ENCODE assay signal across 21 cellular contexts in genomic region chr17:67521773-67522069, GRCh38.
DNase-seq lines count a peak whose midpoint lies in the region; ATAC-seq, FAIRE-seq and TF ChIP-seq lines count a peak whose summit lies in the region.
"Had no signal": no experiment of that assay in that cellular context is flagged by ENCODE, and none has a peak within 500 bp of the region (broad histone marks: within the 10 kb centered on the region; RNA-seq: fewer than 3 reads in every experiment).

No MANE protein-coding gene starts in this region.

- intact Hi-C loops in CD4-positive, alpha-beta T cell (cut with DNase I, micrococcal nuclease), result no loop called here

- POLR2A ChIA-PET in CD4-positive, alpha-beta T cell (lab: Charles Lee), result interaction anchor here (1.7 kb wide), 1 partner anchor 40 kb away, joined by 3 read pairs; no protein-coding TSS in a partner anchor

- H3K79me2 ChIP-seq in GM23338 (replicated peaks; ENCODE audit: insufficient read depth) (peaks cover 76% of the 10 kb centered on the region), astrocyte (ENCODE audit: insufficient read depth, low read length) (no peaks in the 10 kb centered on the region), mesendoderm (ENCODE audit: control insufficient read depth, insufficient read depth, low read length) (peaks cover 8% of the 10 kb centered on the region)

- peak overlapping the region; percentile 75 for H3K27ac Mint-ChIP-seq in CD4-positive, alpha-beta T cell
- H3K27ac Mint-ChIP-seq in GM23338 (no peak overlapping the region), astrocyte (ENCODE audit: unreplicated experiment) (peak overlapping the region; percentile 62)
- H3K27ac Mint-ChIP-seq: IgD-negative memory B cell had no signal

- H3K36me3 ChIP-seq in GM23338 (ENCODE audit: insufficient read depth) (no peaks in the 10 kb centered on the region), astrocyte (ENCODE audit: insufficient read depth, low read length) (no peaks in the 10 kb centered on the region), mesendoderm (ENCODE audit: control insufficient read depth, insufficient read depth, low read length) (no peaks in the 10 kb centered on the region), H7 (replicated peaks; ENCODE audit: control insufficient read depth, insufficient read depth, low read length) (no peaks in the 10 kb centered on the region)
- H3K36me3 ChIP-seq: SJSA1 had no signal

- TF ChIP-seq CTCF in CD4-positive, alpha-beta T cell (IDR thresholded peaks at IDR 0.05), result no peak
- no peak for TF ChIP-seq CTCF in GM23338 (conservative IDR thresholded peaks at IDR 0.05; ENCODE audit: low read depth in 2 of 2)
- TF ChIP-seq CTCF in astrocyte (IDR thresholded peaks at IDR 0.05; ENCODE audit: insufficient read depth, low read depth, low read length), result no peak

- H3K9me3 ChIP-seq in CD4-positive, alpha-beta T cell (ENCODE audit: control insufficient read depth, low read length), result no peaks in the 10 kb centered on the region
- peaks cover 3% of the 10 kb centered on the region for H3K9me3 ChIP-seq in astrocyte (ENCODE audit: insufficient read depth, low read depth, low read length)
- H3K9me3 ChIP-seq: SJSA1 had no signal

- no peak for DNase-seq in CD4-positive, alpha-beta T cell
- DNase-seq in GM23338 (ENCODE audit: low spot score), result no peak
- DNase-seq in astrocyte (ENCODE audit: low read depth), result no peak
- DNase-seq in mesendoderm, result no peak
- no peak for DNase-seq in SIG-M5 treated with dmso at 0.1 percent for 504 hours (lab: John Stamatoyannopoulos, UW; ENCODE audit: unreplicated experiment)
- no peak for DNase-seq in H7
- DNase-seq: AML-193, C1 segment of cervical spinal cord, DMS79, NCI-H1105, NCI-H345, NCI-H524, NCI-H82 had no signal

- peak overlapping the region; percentile 22 for H3K56ac ChIP-seq in mesendoderm (ENCODE audit: low read length)

- no peak overlapping the region for H3K27ac ChIP-seq in CD4-positive, alpha-beta T cell (ENCODE audit: low read depth, low read length)
- H3K27ac ChIP-seq in GM23338 (ENCODE audit: low read depth) (peak overlapping the region; percentile 72; the same call in 1 of the 2 replicates), astrocyte (ENCODE audit: low read depth, low read length) (no peak overlapping the region), mesendoderm (ENCODE audit: low read depth, low read length) (no peak overlapping the region)
- H3K27ac ChIP-seq: SJSA1 had no signal

- no peak for ATAC-seq in CD4-positive, alpha-beta T cell (ENCODE audit: poor library complexity)
- no peak for ATAC-seq in GM23338
- ATAC-seq in GM18502 (IDR thresholded peaks at IDR 0.05; ENCODE audit: poor library complexity, unreplicated experiment), result no peak
- ATAC-seq in HG03460 (IDR thresholded peaks at IDR 0.05; ENCODE audit: unreplicated experiment), result no peak

- H2AFZ ChIP-seq in GM23338, result no peak overlapping the region
- H2AFZ ChIP-seq in astrocyte (ENCODE audit: low read depth, low read length), result no peak overlapping the region

- no CpG with 5 or more reads among the region's 9 CpGs for WGBS in mesendoderm (ENCODE audit: extremely low coverage, insufficient coverage, low lambda C conversion rate)

- H2BK120ac ChIP-seq in mesendoderm (ENCODE audit: low read depth, low read length), result no peak overlapping the region

- FAIRE-seq in astrocyte (lab: Jason Lieb, UNC), result no peak
- FAIRE-seq: D721Med, H54, HTR-8/SVneo, RCC 7860 had no signal

- H3K4me1 Mint-ChIP-seq in CD4-positive, alpha-beta T cell (ENCODE audit: low read depth), result peaks cover 74% of the 10 kb centered on the region
- H3K4me1 Mint-ChIP-seq in GM23338, result peaks cover 53% of the 10 kb centered on the region
- peaks cover 2% of the 10 kb centered on the region for H3K4me1 Mint-ChIP-seq in astrocyte (ENCODE audit: low read depth, unreplicated experiment)

- no peaks in the 10 kb centered on the region for H3K27me3 ChIP-seq in CD4-positive, alpha-beta T cell (ENCODE audit: control insufficient read depth, insufficient read depth, low read length)
- H3K27me3 ChIP-seq in GM23338 (ENCODE audit: insufficient read depth), result no peaks in the 10 kb centered on the region
- H3K27me3 ChIP-seq in astrocyte (ENCODE audit: insufficient read depth, low read length), result no peaks in the 10 kb centered on the region
- H3K27me3 ChIP-seq in mesendoderm (ENCODE audit: insufficient read depth, low read length, poor library complexity), result no peaks in the 10 kb centered on the region
- no peaks in the 10 kb centered on the region for H3K27me3 ChIP-seq in H7 (ENCODE audit: control insufficient read depth, insufficient read depth, low read length)
- H3K27me3 ChIP-seq: SJSA1 had no signal

- no peak overlapping the region for H4K5ac ChIP-seq in mesendoderm (ENCODE audit: low read length)

- no peak overlapping the region for H2BK5ac ChIP-seq in mesendoderm (ENCODE audit: low read length)

- H3K4me1 ChIP-seq in GM23338 (ENCODE audit: insufficient read depth) (peaks cover 40% of the 10 kb centered on the region), astrocyte (ENCODE audit: insufficient read depth, low read length) (no peaks in the 10 kb centered on the region), mesendoderm (ENCODE audit: control insufficient read depth, low read depth, low read length) (peaks cover 10% of the 10 kb centered on the region)
- H3K4me1 ChIP-seq: SJSA1 had no signal

- H4K20me1 ChIP-seq in GM23338 (replicated peaks; ENCODE audit: insufficient read depth) (0 out of 2 replicates have a peak, but pooled peaks cover 5% of the 10 kb centered on the region), astrocyte (ENCODE audit: insufficient read depth, low read length) (no peaks in the 10 kb centered on the region)

- peaks cover 15% of the 10 kb centered on the region for H3K79me1 ChIP-seq in mesendoderm (ENCODE audit: low read length)

- H3K4me3 Mint-ChIP-seq in CD4-positive, alpha-beta T cell, result no peak overlapping the region
- H3K4me3 Mint-ChIP-seq in GM23338 (no peak overlapping the region), astrocyte (ENCODE audit: unreplicated experiment) (no peak overlapping the region)
- H3K4me3 Mint-ChIP-seq: IgD-negative memory B cell had no signal

- peaks cover 5% of the 10 kb centered on the region for H3K36me3 Mint-ChIP-seq in CD4-positive, alpha-beta T cell (ENCODE audit: low read depth)
- H3K36me3 Mint-ChIP-seq in GM23338 (ENCODE audit: low read depth) (peaks cover 10% of the 10 kb centered on the region), astrocyte (ENCODE audit: low read depth, unreplicated experiment) (no peaks in the 10 kb centered on the region)

- peaks cover 12% of the 10 kb centered on the region for H3F3A ChIP-seq in GM23338 (replicated peaks; ENCODE audit: low read depth)

- no peak overlapping the region for H4K8ac ChIP-seq in mesendoderm (ENCODE audit: low read depth, low read length)

- no peak overlapping the region for H2AK5ac ChIP-seq in mesendoderm (ENCODE audit: low read length)

- H3K9me3 Mint-ChIP-seq in CD4-positive, alpha-beta T cell, result peaks cover 4% of the 10 kb centered on the region
- H3K9me3 Mint-ChIP-seq in GM23338 (peaks cover 7% of the 10 kb centered on the region; the same call in 2 of the 3 replicates), astrocyte (ENCODE audit: unreplicated experiment) (no peaks in the 10 kb centered on the region)

- no peaks in the 10 kb centered on the region for H3K27me3 Mint-ChIP-seq in CD4-positive, alpha-beta T cell
- H3K27me3 Mint-ChIP-seq in GM23338 (ENCODE audit: insufficient read depth, low read depth, poor library complexity) (peaks cover 6% of the 10 kb centered on the region), astrocyte (ENCODE audit: low read depth, unreplicated experiment) (no peaks in the 10 kb centered on the region)

- H2BK15ac ChIP-seq in mesendoderm (replicated peaks; ENCODE audit: low read depth), result no peak overlapping the region

- H3K9ac ChIP-seq in astrocyte (ENCODE audit: low read length) (no peak overlapping the region), mesendoderm (ENCODE audit: low read length) (no peak overlapping the region)

- no peaks in the 10 kb centered on the region for H3K9me2 ChIP-seq in GM23338 (ENCODE audit: insufficient read depth)

- no peak overlapping the region for H3K23ac ChIP-seq in mesendoderm (ENCODE audit: low read length)

- no peak overlapping the region for H3K4ac ChIP-seq in mesendoderm (ENCODE audit: low read depth, low read length)

- H3K4me3 ChIP-seq in GM23338, result no peak overlapping the region
- no peak overlapping the region for H3K4me3 ChIP-seq in astrocyte (ENCODE audit: insufficient read depth, low read depth, low read length)
- no peak overlapping the region for H3K4me3 ChIP-seq in mesendoderm (ENCODE audit: low read length)
- no peak overlapping the region for H3K4me3 ChIP-seq in H7 (ENCODE audit: insufficient read depth, low read depth, low read length)
- H3K4me3 ChIP-seq: SJSA1 had no signal

- CTCF ChIA-PET in CD4-positive, alpha-beta T cell (lab: Charles Lee), result interaction anchor here (1.5 kb wide), 1 partner anchor 147 kb away, joined by 3 read pairs; no protein-coding TSS in a partner anchor

- no peak overlapping the region for H3K18ac ChIP-seq in mesendoderm (ENCODE audit: low read length)

- H3K4me2 ChIP-seq in GM23338 (peak overlapping the region; percentile 62; the same call in 1 of the 2 replicates), astrocyte (ENCODE audit: low read length) (no peak overlapping the region), mesendoderm (ENCODE audit: low read length) (no peak overlapping the region)

TF ChIP-seq in GM23338, 12 proteins besides CTCF, POLR2A, EP300 and RAD21 (continues in another document):
- TF ChIP-seq POLR2AphosphoS5 (IDR thresholded peaks at IDR 0.05; ENCODE audit: low read depth) (no peak), NANOG (IDR thresholded peaks at IDR 0.05; ENCODE audit: borderline replicate concordance) (no peak), ETS1 (IDR thresholded peaks at IDR 0.05) (no peak), EZH2 (IDR thresholded peaks at IDR 0.05; ENCODE audit: low read depth, unreplicated experiment) (no peak), ZNF331 (CRISPR knock-in tag; IDR thresholded peaks at IDR 0.05; ENCODE audit: low read depth) (no peak), ZNF114 (CRISPR knock-in tag; IDR thresholded peaks at IDR 0.05) (no peak)
